ENCODE assay signal across 3 cellular contexts in the genomic region with DNA sequence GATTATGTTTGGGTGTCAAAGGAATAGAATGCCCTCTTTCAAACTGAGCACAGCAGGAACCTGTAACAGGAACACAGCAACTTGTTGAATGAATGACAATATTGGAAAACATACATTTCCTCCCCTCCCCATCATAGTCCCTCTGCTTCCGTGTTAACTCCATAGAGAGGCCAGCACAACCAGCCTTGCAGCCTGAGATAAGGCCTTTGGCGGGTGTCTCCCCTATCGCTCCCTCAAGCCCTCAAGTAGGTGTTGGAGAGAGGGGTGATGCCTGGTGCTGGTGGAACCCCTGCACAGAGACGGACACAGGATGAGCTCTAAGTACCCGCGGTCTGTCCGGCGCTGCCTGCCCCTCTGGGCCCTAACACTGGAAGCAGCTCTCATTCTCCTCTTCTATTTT. TPM values are rescaled to one million over a fixed set of nuclear protein-coding genes. Genes with fewer than 3 reads are reported as not detected.
"Had no signal": no experiment of that assay in that cellular context is flagged by ENCODE, and none has a peak within 500 bp of the region (broad histone marks: within the 10 kb centered on the region; RNA-seq: fewer than 3 reads in every experiment).

TSS of gene RHD (plus strand) at position 272 of the 400 bp plus-strand sequence. CDS start at position 311, 39 bp downstream.

RNA-seq across cellular contexts. Expression of gene RHD, which starts in this region (rescaled TPM):
- total RNA-seq: GM23248, H1, IMR-90 had no signal
- polyA plus RNA-seq: IMR-90 had no signal
